ENCODE assay signal across 12 cellular contexts in genomic region chr7:84100866-84101265, GRCh38.
A peak's percentile ranks its signal among the peaks of the same experiment; 100 is the strongest.
DNase-seq lines count a peak whose midpoint lies in the region; ATAC-seq and TF ChIP-seq lines count a peak whose summit lies in the region.
"Had no signal": no experiment of that assay in that cellular context is flagged by ENCODE, and none has a peak within 500 bp of the region (broad histone marks: within the 10 kb centered on the region; RNA-seq: fewer than 3 reads in every experiment).

No MANE protein-coding gene starts in this region.

- POLR2A ChIA-PET in HEK293 (lab: Yijun Ruan, JAX): no interaction called here

- no peaks in the 10 kb centered on the region for H3K4me1 ChIP-seq in HEK293 (ENCODE audit: control insufficient read depth, insufficient read depth, low read length)
- H3K4me1 ChIP-seq: parathyroid adenoma, testis had no signal

- CTCF ChIA-PET in HEK293 (lab: Yijun Ruan, JAX): no interaction called here

- DNase-seq in AG08395 (ENCODE audit: low spot score): peak; percentile 13
- DNase-seq in amniotic epithelial cell (ENCODE audit: low read depth): peak; percentile 91
- peak; percentile 70 for DNase-seq in iris pigment epithelial cell (ENCODE audit: low read depth)
- no peak for DNase-seq in GM20000 (ENCODE audit: low spot score)
- DNase-seq in NCI-H1930 (lab: John Stamatoyannopoulos, UW): no peak
- no peak for DNase-seq in activated T-cell treated with anti-CD3 and anti-CD28 coated beads for 4 hours
- DNase-seq: CD8-positive, alpha-beta T cell; testis had no signal

- H3K27ac ChIP-seq in HEK293 (ENCODE audit: extremely low read depth, low read depth, low read length): no peak overlapping the region
- H3K27ac ChIP-seq: parathyroid adenoma, testis, VCaP had no signal

- no peaks in the 10 kb centered on the region for H3K9me3 ChIP-seq in HEK293 (ENCODE audit: control insufficient read depth, insufficient read depth, low read depth, low read length)
- H3K9me3 ChIP-seq: testis had no signal

- no peak for ATAC-seq in HG03025 (IDR thresholded peaks at IDR 0.05; ENCODE audit: low FRiP score, unreplicated experiment)
- ATAC-seq: CD8-positive, alpha-beta T cell had no signal

- no peak overlapping the region for H3K4me3 ChIP-seq in HEK293 (ENCODE audit: low read depth, low read length)
- H3K4me3 ChIP-seq: testis had no signal

- no peak for TF ChIP-seq CTCF in HEK293 (tag by site-specific recombination; IDR thresholded peaks at IDR 0.05)
- TF ChIP-seq CTCF in GM20000 (IDR thresholded peaks at IDR 0.05; ENCODE audit: extremely low read depth, missing control alignments): no peak

- no peaks in the 10 kb centered on the region for H3K36me3 ChIP-seq in HEK293 (ENCODE audit: control insufficient read depth in 2 of 2, insufficient read depth in 1 of 2, low read length in 2 of 2)

TF ChIP-seq in HEK293, 187 proteins besides CTCF, POLR2A, EP300 and RAD21:
- peak; percentile 85 for TF ChIP-seq ATF2 (tag by site-specific recombination; IDR thresholded peaks at IDR 0.05; ENCODE audit: low read depth)
- TF ChIP-seq ZNF621 (tag by site-specific recombination; IDR thresholded peaks at IDR 0.05): no peak
- TF ChIP-seq ZNF610 (tag by site-specific recombination; IDR thresholded peaks at IDR 0.05; ENCODE audit: borderline replicate concordance): no peak
- TF ChIP-seq ZBTB21 (tag by site-specific recombination; IDR thresholded peaks at IDR 0.05): 0 out of 2 replicates have a peak, but pooled peaks have one; percentile 17
- 0 out of 2 replicates have a peak, but pooled peaks have one; percentile 31 for TF ChIP-seq ZNF629 (tag by site-specific recombination; IDR thresholded peaks at IDR 0.05)

Comparison
In these comparisons a context has a peak if more than half of its experiments do, and no peak if none do; other contexts are left out.
1. DNase-seq: peak in AG08395 (single experiment), amniotic epithelial cell (single experiment) and iris pigment epithelial cell (single experiment); none in GM20000 (single experiment), NCI-H1930 (0 of 2) and activated T-cell treated with anti-CD3 and anti-CD28 coated beads for 4 hours (single experiment).